ENCODE assay signal across 17 cellular contexts in genomic region chr2:71674158-71674807, GRCh38.
A peak's percentile ranks its signal among the peaks of the same experiment; 100 is the strongest.
DNase-seq lines count a peak whose midpoint lies in the region; ATAC-seq and TF ChIP-seq lines count a peak whose summit lies in the region.
"Had no signal": no experiment of that assay in that cellular context is flagged by ENCODE, and none has a peak within 500 bp of the region (broad histone marks: within the 10 kb centered on the region; RNA-seq: fewer than 3 reads in every experiment).

No MANE protein-coding gene starts in this region.

- H3K36me3 Mint-ChIP-seq in chondrocyte (ENCODE audit: low read depth), result peaks cover 24% of the 10 kb centered on the region
- no peaks in the 10 kb centered on the region for H3K36me3 Mint-ChIP-seq in natural killer cell

- peaks cover 0 to 8% of the 10 kb centered on the region in 2 experiments for H3K4me1 ChIP-seq in neutrophil (ENCODE audit: control insufficient read depth in 1 of 2, insufficient read depth in 1 of 2, low read depth in 1 of 2, low read length in 1 of 2)

- no peaks in the 10 kb centered on the region for H3K4me1 Mint-ChIP-seq in chondrocyte (ENCODE audit: low read depth)
- H3K4me1 Mint-ChIP-seq in natural killer cell, result no peaks in the 10 kb centered on the region

- H3K27ac ChIP-seq in neutrophil, result peak overlapping the region; percentile 7
- H3K27ac ChIP-seq: PC-9 had no signal

- intact Hi-C loops in natural killer cell (cut with micrococcal nuclease), result no loop called here

- H3K36me3 ChIP-seq in neutrophil, result peaks cover 100% of the 10 kb centered on the region

- ATAC-seq in HG02970 (IDR thresholded peaks at IDR 0.05; ENCODE audit: low FRiP score, unreplicated experiment), result no peak
- no peak for ATAC-seq in natural killer cell
- ATAC-seq: GM12878 had no signal

- no peaks in the 10 kb centered on the region for H3K9me3 ChIP-seq in neutrophil

- H3K27ac Mint-ChIP-seq in chondrocyte (ENCODE audit: unreplicated experiment) (peak overlapping the region; percentile 23), natural killer cell (no peak overlapping the region)

- DNase-seq in activated T-cell treated with anti-CD3 and anti-CD28 coated beads, Interleukin-2, amount 50 U/mL, for 48 hours, result peak; percentile 10 to 13
- no peak for DNase-seq in activated T-cell treated with anti-CD3 and anti-CD28 coated beads for 4 hours
- DNase-seq in GM13976 (ENCODE audit: low spot score), result peak; percentile 8
- DNase-seq in chondrocyte (ENCODE audit: low spot score), result no peak
- DNase-seq in NCI-H345 treated with DMSO at 0.1 percent for 48 hours (lab: John Stamatoyannopoulos, UW; ENCODE audit: unreplicated experiment), result no peak
- DNase-seq in natural killer cell, result no peak
- DNase-seq: C1 segment of cervical spinal cord, COR-L47, KBM-7, NCI-H1092, NCI-H1694, NCI-H446, NCI-H748 treated with DMSO at 0.1 percent for 48 hours, PC-9 had no signal

- H3K27me3 Mint-ChIP-seq in chondrocyte (ENCODE audit: low read depth), result no peaks in the 10 kb centered on the region
- no peaks in the 10 kb centered on the region for H3K27me3 Mint-ChIP-seq in natural killer cell (ENCODE audit: low read depth in 2 of 2)

- H3K4me3 ChIP-seq in neutrophil (ENCODE audit: low read depth in 1 of 2, low read length in 1 of 2), result no peak overlapping the region
- H3K4me3 ChIP-seq: GM12878, PC-9 had no signal

- TF ChIP-seq CTCF in GM13976 (IDR thresholded peaks at IDR 0.05; ENCODE audit: borderline replicate concordance, control extremely low read depth, extremely low read depth, insufficient read depth, missing control alignments), result no peak
- TF ChIP-seq CTCF in chondrocyte (IDR thresholded peaks at IDR 0.05), result no peak
- no peak for TF ChIP-seq CTCF in neutrophil (IDR thresholded peaks at IDR 0.05)
- TF ChIP-seq CTCF in natural killer cell (IDR thresholded peaks at IDR 0.05), result no peak

- H3K27me3 ChIP-seq in neutrophil, result no peaks in the 10 kb centered on the region

- in situ Hi-C loops in GM13976 (cut with MboI; ENCODE audit: low sequenced_read_pairs, unreplicated experiment), result no loop called here

- no peaks in the 10 kb centered on the region for H3K9me3 Mint-ChIP-seq in chondrocyte (ENCODE audit: low read depth)
- no peaks in the 10 kb centered on the region for H3K9me3 Mint-ChIP-seq in natural killer cell

- H3K4me3 Mint-ChIP-seq in chondrocyte (ENCODE audit: unreplicated experiment) (no peak overlapping the region), natural killer cell (no peak overlapping the region)

Comparison
In these comparisons a context has a peak if more than half of its experiments do, and no peak if none do; other contexts are left out.
1. DNase-seq: peak in activated T-cell treated with anti-CD3 and anti-CD28 coated beads, Interleukin-2, amount 50 U/mL, for 48 hours (2 of 2) and GM13976 (single experiment); none in activated T-cell treated with anti-CD3 and anti-CD28 coated beads for 4 hours (single experiment), chondrocyte (single experiment), NCI-H345 treated with DMSO at 0.1 percent for 48 hours (single experiment) and natural killer cell (single experiment).